ENCODE assay signal across 16 cellular contexts in the genomic region with DNA sequence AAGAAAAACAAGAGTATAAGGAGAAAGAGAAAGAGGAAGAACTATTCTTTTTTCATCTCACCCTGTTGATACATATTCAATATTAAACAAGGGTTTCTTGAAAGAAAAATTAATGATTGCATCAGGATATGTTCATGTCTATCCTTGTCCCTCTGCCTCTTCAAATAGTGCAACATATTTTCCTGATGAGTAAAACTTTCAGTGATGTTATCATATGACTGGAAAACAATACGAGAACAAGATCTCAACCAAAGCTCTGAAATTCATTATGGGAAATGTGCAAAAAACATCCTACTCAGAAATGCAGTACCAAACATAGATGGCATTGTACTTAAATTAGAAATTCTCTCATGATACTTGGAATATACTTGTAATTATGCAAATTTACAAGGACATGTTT.
DNase-seq lines count a peak whose midpoint lies in the region; ATAC-seq and TF ChIP-seq lines count a peak whose summit lies in the region.
"Had no signal": no experiment of that assay in that cellular context is flagged by ENCODE, and none has a peak within 500 bp of the region (broad histone marks: within the 10 kb centered on the region; RNA-seq: fewer than 3 reads in every experiment).

No MANE protein-coding gene starts in this region.

- TF ChIP-seq CTCF in mammary epithelial cell (conservative IDR thresholded peaks at IDR 0.05 in 1 of 2, IDR thresholded peaks at IDR 0.05 in 1 of 2; ENCODE audit: extremely low read depth in 1 of 2, insufficient read depth in 1 of 2, low read depth in 1 of 2, low read length in 2 of 2): no peak
- no peak for TF ChIP-seq CTCF in psoas muscle (IDR thresholded peaks at IDR 0.05)
- no peak for TF ChIP-seq CTCF in dorsolateral prefrontal cortex (IDR thresholded peaks at IDR 0.05 in 54 of 56, conservative IDR thresholded peaks at IDR 0.05 in 2 of 56; ENCODE audit: low read depth in 1 of 56, partially characterized antibody in 56 of 56)

- H3K27ac ChIP-seq in ACC112 (ENCODE audit: low read depth, low read length) (peak overlapping the region; percentile 32; the same call in 1 of the 2 replicates), mammary epithelial cell (ENCODE audit: insufficient read depth, low read depth, low read length) (peak overlapping the region; percentile 94), psoas muscle (no peak overlapping the region), dorsolateral prefrontal cortex (no peak overlapping the region)
- H3K27ac ChIP-seq: thoracic aorta had no signal

- H2AFZ ChIP-seq in ACC112 (ENCODE audit: low read length, unreplicated experiment) (peak overlapping the region; percentile 28), mammary epithelial cell (ENCODE audit: low read depth, low read length) (peak overlapping the region; percentile 75)

- H3K36me3 ChIP-seq in ACC112 (ENCODE audit: insufficient read depth, low read length) (no peaks in the 10 kb centered on the region), mammary epithelial cell (ENCODE audit: insufficient read depth, low read length) (no peaks in the 10 kb centered on the region), psoas muscle (ENCODE audit: insufficient read depth in 1 of 2, low read depth in 1 of 2) (no peaks in the 10 kb centered on the region)
- H3K36me3 ChIP-seq: thoracic aorta had no signal

- peak overlapping the region; percentile 37 for H3K4me2 ChIP-seq in mammary epithelial cell (ENCODE audit: insufficient read depth, low read depth, low read length)

- ATAC-seq in HG03432 (IDR thresholded peaks at IDR 0.05; ENCODE audit: unreplicated experiment) (no peak), psoas muscle (no peak)
- ATAC-seq: mucosa of descending colon, Panc1 had no signal

- H3K4me3 ChIP-seq in ACC112 (ENCODE audit: low read depth, low read length) (no peak overlapping the region), mammary epithelial cell (replicated peaks in 1 of 3; ENCODE audit: insufficient read depth in 1 of 3, low read depth in 2 of 3, low read length in 3 of 3) (peak overlapping the region in 1 of 3 experiments; percentile 15), psoas muscle (no peak overlapping the region), dorsolateral prefrontal cortex (no peak overlapping the region)
- H3K4me3 ChIP-seq: mucosa of descending colon, thoracic aorta had no signal

- dilution Hi-C loops in mammary epithelial cell (cut with HindIII; ENCODE audit: low sequenced_read_pairs): no loop called here

- H4K20me1 ChIP-seq in mammary epithelial cell (ENCODE audit: insufficient read depth, low read length): no peaks in the 10 kb centered on the region

- CTCF ChIA-PET in mammary epithelial cell (lab: Charles Lee; ENCODE audit: low non-redundant PET): interaction anchor here (0.7 kb wide), 1 partner anchor 9 kb away, joined by 3 read pairs; no protein-coding TSS in a partner anchor

- no TSS peak for BruUV-seq in mammary epithelial cell (replicated peaks; lab: Mats Ljungman, UMichigan)

- in situ Hi-C loops in mammary epithelial cell (cut with MboI; ENCODE audit: low sequenced_read_pairs in 2 of 2): no loop called here

- peak overlapping the region; percentile 44 for H3K9ac ChIP-seq in mammary epithelial cell (ENCODE audit: insufficient read depth, low read length)

- H3K9me3 ChIP-seq in mammary epithelial cell (replicated peaks; ENCODE audit: insufficient read depth, low read length) (no peaks in the 10 kb centered on the region), psoas muscle (no peaks in the 10 kb centered on the region)
- H3K9me3 ChIP-seq: mucosa of descending colon, thoracic aorta had no signal

- no CpG with 5 or more reads among the region's 1 CpG for WGBS in mammary epithelial cell (ENCODE audit: low coverage, missing lambda C conversion rate)
- WGBS in psoas muscle, 3 donors: 27 to 44% (median 30%) methylated on average over 1 of the region's 1 CpG

- H3K79me2 ChIP-seq in ACC112 (ENCODE audit: control insufficient read depth, insufficient read depth, low read length, unreplicated experiment): no peaks in the 10 kb centered on the region
- H3K79me2 ChIP-seq in mammary epithelial cell (ENCODE audit: insufficient read depth, low read length): no peaks in the 10 kb centered on the region

- intact Hi-C loops in mammary epithelial cell (cut with micrococcal nuclease) (loop anchor here (5.0 kb wide), 1 partner anchor 55 kb away; no protein-coding TSS in a partner anchor), psoas muscle (cut with DNase I) (no loop called here), dorsolateral prefrontal cortex (cut with DNase I) (no loop called here)

- no peaks in the 10 kb centered on the region for H3K27me3 ChIP-seq in ACC112 (ENCODE audit: insufficient read depth, low read length)
- H3K27me3 ChIP-seq in mammary epithelial cell (ENCODE audit: insufficient read depth, low read length): no peaks in the 10 kb centered on the region
- H3K27me3 ChIP-seq in psoas muscle (ENCODE audit: insufficient read depth in 3 of 3, low read length in 2 of 3): no peaks in the 10 kb centered on the region
- H3K27me3 ChIP-seq in dorsolateral prefrontal cortex: no peaks in the 10 kb centered on the region

- peak; percentile 29 for DNase-seq in HT1080 (ENCODE audit: low read depth)
- DNase-seq in mammary epithelial cell: peak; percentile 81
- DNase-seq in glomerular visceral epithelial cell (ENCODE audit: extremely low spot score): peak; percentile 20
- no peak for DNase-seq in MV-4-11 (lab: John Stamatoyannopoulos, UW)
- no peak for DNase-seq in psoas muscle
- DNase-seq in dorsolateral prefrontal cortex: no peak
- DNase-seq: activated CD4-positive, CD25-positive, alpha-beta regulatory T cell; activated naive CD4-positive, alpha-beta T cell treated with anti-CD3 and anti-CD28 coated beads, Interleukin-2, amount 10 ng/mL, durations not matched to agents 7 days and 5 days; central memory CD4-positive, alpha-beta T cell; mucosa of descending colon; NCI-H1092 treated with DMSO at 0.1 percent for 48 hours; NCI-H446 had no signal

- H3K4me1 ChIP-seq in ACC112 (ENCODE audit: control insufficient read depth, insufficient read depth, low read length, unreplicated experiment) (peaks cover 3% of the 10 kb centered on the region), mammary epithelial cell (ENCODE audit: insufficient read depth, low read length) (peaks cover 18% of the 10 kb centered on the region), psoas muscle (no peaks in the 10 kb centered on the region)

Comparison
In these comparisons a context has a peak if more than half of its experiments do, and no peak if none do; other contexts are left out.
1. H3K27ac ChIP-seq: peak in ACC112 (single experiment) and mammary epithelial cell (single experiment); none in psoas muscle (single experiment) and dorsolateral prefrontal cortex (0 of 59).
2. DNase-seq: peak in HT1080 (single experiment), mammary epithelial cell (single experiment) and glomerular visceral epithelial cell (single experiment); none in MV-4-11 (single experiment), psoas muscle (0 of 2) and dorsolateral prefrontal cortex (0 of 10).